In the genomic region with DNA sequence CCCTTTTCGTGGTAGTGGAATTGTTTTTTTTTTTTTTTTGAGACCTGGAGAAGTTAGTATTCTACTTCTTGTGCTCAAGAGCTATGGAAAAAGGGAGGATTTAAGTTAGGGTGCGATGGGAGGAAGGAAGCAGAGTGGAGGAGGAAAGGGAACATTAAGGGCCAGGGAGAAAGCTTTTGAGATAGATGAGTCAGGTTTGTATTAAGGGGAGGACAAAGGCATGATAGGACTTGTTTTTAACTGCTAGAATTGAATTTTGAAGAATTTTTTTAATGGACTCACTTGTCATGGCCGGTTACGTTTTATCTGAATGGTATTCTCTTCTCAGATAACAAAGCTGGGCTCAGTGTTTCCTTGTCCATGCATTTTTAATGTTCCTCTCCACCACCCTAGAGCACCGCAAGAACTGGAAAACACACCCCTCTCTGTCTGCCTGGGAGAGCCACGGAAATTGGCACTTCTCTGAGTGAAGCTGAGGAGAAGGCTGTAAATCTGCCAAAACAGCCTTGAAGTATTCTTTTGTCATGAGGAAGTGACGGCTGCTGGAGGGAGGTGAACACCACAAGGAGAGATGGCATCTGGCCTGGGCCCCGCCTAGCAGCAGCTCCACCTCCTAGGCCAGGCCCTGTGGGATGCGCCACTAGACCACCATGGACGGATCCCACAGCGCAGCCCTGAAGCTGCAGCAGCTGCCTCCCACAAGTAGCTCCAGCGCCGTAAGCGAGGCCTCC, we compare ENCODE assay signal across 9 cellular contexts. TPM values are rescaled to one million over a fixed set of nuclear protein-coding genes. Genes with fewer than 3 reads are reported as not detected.
DNase-seq lines count a peak whose midpoint lies in the region; ATAC-seq lines count a peak whose summit lies in the region.
"Had no signal": no experiment of that assay in that cellular context is flagged by ENCODE, and none has a peak within 500 bp of the region (broad histone marks: within the 10 kb centered on the region; RNA-seq: fewer than 3 reads in every experiment).

No MANE protein-coding gene starts in this region.

- no peaks in the 10 kb centered on the region for H3K27me3 ChIP-seq in thymus (ENCODE audit: control insufficient read depth, insufficient read depth)

- no peaks in the 10 kb centered on the region for H3K9me3 Mint-ChIP-seq in activated CD4-positive, alpha-beta T cell treated with anti-CD3 and anti-CD28 coated beads, Interleukin-2, amount 10 ng/mL, durations not matched to agents 24 days and 14 days

- ATAC-seq in HG03097 (IDR thresholded peaks at IDR 0.05; ENCODE audit: low FRiP score, unreplicated experiment) (no peak), HG03432 (IDR thresholded peaks at IDR 0.05; ENCODE audit: unreplicated experiment) (no peak)

- H3K27ac Mint-ChIP-seq in activated CD4-positive, alpha-beta T cell treated with anti-CD3 and anti-CD28 coated beads, Interleukin-2, amount 10 ng/mL, durations not matched to agents 24 days and 14 days = peak overlapping the region; percentile 79

- H3K9me3 ChIP-seq in thymus (ENCODE audit: control insufficient read depth) = no peaks in the 10 kb centered on the region

- WGBS in thymus = 44% methylated on average over 14 of the region's 14 CpGs

- H3K4me1 Mint-ChIP-seq in activated CD4-positive, alpha-beta T cell treated with anti-CD3 and anti-CD28 coated beads, Interleukin-2, amount 10 ng/mL, durations not matched to agents 24 days and 14 days = peaks cover 54% of the 10 kb centered on the region

- H3K4me3 ChIP-seq in thymus (ENCODE audit: low read length) = no peak overlapping the region

- peaks cover 14% of the 10 kb centered on the region for H3K4me1 ChIP-seq in thymus (ENCODE audit: control insufficient read depth, insufficient read depth, low read length)

- H3K36me3 ChIP-seq in thymus (ENCODE audit: control insufficient read depth, insufficient read depth) = peaks cover 24% of the 10 kb centered on the region

- H3K27me3 Mint-ChIP-seq in activated CD4-positive, alpha-beta T cell treated with anti-CD3 and anti-CD28 coated beads, Interleukin-2, amount 10 ng/mL, durations not matched to agents 24 days and 14 days = no peaks in the 10 kb centered on the region

- peak; percentile 62 for DNase-seq in activated CD4-positive, alpha-beta T cell treated with anti-CD3 and anti-CD28 coated beads, Interleukin-2, amount 10 ng/mL, durations not matched to agents 24 days and 14 days
- no peak for DNase-seq in activated CD4-positive, alpha-beta T cell treated with anti-CD3 and anti-CD28 coated beads for 4 hours
- DNase-seq in SK-MEL-5 (ENCODE audit: low read depth, low spot score) (peak; percentile 91), glomerular visceral epithelial cell (ENCODE audit: extremely low spot score) (peak; percentile 19), KG1 (lab: John Stamatoyannopoulos, UW) (no peak)
- DNase-seq: trophoblast cell had no signal

- intact Hi-C loops in activated CD4-positive, alpha-beta T cell treated with anti-CD3 and anti-CD28 coated beads, Interleukin-2, amount 10 ng/mL, durations not matched to agents 24 days and 14 days (cut with micrococcal nuclease) = loop anchor here (5.0 kb wide), 2 partner anchors 168 to 223 kb away; partner anchors contain the start of gene SRRM1

- peaks cover 46% of the 10 kb centered on the region for H3K36me3 Mint-ChIP-seq in activated CD4-positive, alpha-beta T cell treated with anti-CD3 and anti-CD28 coated beads, Interleukin-2, amount 10 ng/mL, durations not matched to agents 24 days and 14 days (ENCODE audit: low read depth)

- H3K27ac ChIP-seq in thymus (ENCODE audit: low read depth) = peak overlapping the region; percentile 74

- in situ Hi-C loops in SK-MEL-5 (cut with HindIII; ENCODE audit: low pct_unique_long_range_greater_than_20kb, low sequenced_read_pairs) = no loop called here

- peak overlapping the region; percentile 18 for H3K4me3 Mint-ChIP-seq in activated CD4-positive, alpha-beta T cell treated with anti-CD3 and anti-CD28 coated beads, Interleukin-2, amount 10 ng/mL, durations not matched to agents 24 days and 14 days

RNA-seq across cellular contexts. Expression of gene NIPAL3, which starts 3.5 kb away (rescaled TPM):
- total RNA-seq in activated CD4-positive, alpha-beta T cell treated with anti-CD3 and anti-CD28 coated beads, Interleukin-2, amount 10 ng/mL, durations not matched to agents 24 days and 14 days = 25.1 and 26.3 TPM in 2 replicates
- total RNA-seq in SK-MEL-5 (2014; rRNA removed; shearing (Covaris generic)) = 20.4 and 23.9 TPM in 2 replicates
- polyA plus RNA-seq in SK-MEL-5 (2015; cell fraction: cytosol; rRNA removed) = 30.2 and 35.5 TPM in 2 replicates
- 11.5 and 12.4 TPM in 2 replicates for polyA plus RNA-seq in SK-MEL-5 (2015; cell fraction: nucleus; rRNA removed)
- 9.2 TPM for polyA plus RNA-seq in thymus

RNA-seq across cellular contexts. Expression of gene STPG1, which starts 5.5 kb away (rescaled TPM):
- 3.8 and 5.0 TPM in 2 replicates for total RNA-seq in activated CD4-positive, alpha-beta T cell treated with anti-CD3 and anti-CD28 coated beads, Interleukin-2, amount 10 ng/mL, durations not matched to agents 24 days and 14 days
- 5.5 and 8.3 TPM in 2 replicates for total RNA-seq in SK-MEL-5 (2014; rRNA removed; shearing (Covaris generic))
- polyA plus RNA-seq in SK-MEL-5 (2015; cell fraction: cytosol; rRNA removed) = 7.8 and 9.2 TPM in 2 replicates
- 2.5 and 7.4 TPM in 2 replicates for polyA plus RNA-seq in SK-MEL-5 (2015; cell fraction: nucleus; rRNA removed)
- polyA plus RNA-seq in thymus = 3.5 TPM

Comparison
In these comparisons a context has a peak if more than half of its experiments do, and no peak if none do; other contexts are left out.
1. DNase-seq: peak in activated CD4-positive, alpha-beta T cell treated with anti-CD3 and anti-CD28 coated beads, Interleukin-2, amount 10 ng/mL, durations not matched to agents 24 days and 14 days (single experiment), SK-MEL-5 (single experiment) and glomerular visceral epithelial cell (single experiment); none in activated CD4-positive, alpha-beta T cell treated with anti-CD3 and anti-CD28 coated beads for 4 hours (0 of 2) and KG1 (single experiment).